1 cellular context compared by ENCODE assay signal in the genomic region with DNA sequence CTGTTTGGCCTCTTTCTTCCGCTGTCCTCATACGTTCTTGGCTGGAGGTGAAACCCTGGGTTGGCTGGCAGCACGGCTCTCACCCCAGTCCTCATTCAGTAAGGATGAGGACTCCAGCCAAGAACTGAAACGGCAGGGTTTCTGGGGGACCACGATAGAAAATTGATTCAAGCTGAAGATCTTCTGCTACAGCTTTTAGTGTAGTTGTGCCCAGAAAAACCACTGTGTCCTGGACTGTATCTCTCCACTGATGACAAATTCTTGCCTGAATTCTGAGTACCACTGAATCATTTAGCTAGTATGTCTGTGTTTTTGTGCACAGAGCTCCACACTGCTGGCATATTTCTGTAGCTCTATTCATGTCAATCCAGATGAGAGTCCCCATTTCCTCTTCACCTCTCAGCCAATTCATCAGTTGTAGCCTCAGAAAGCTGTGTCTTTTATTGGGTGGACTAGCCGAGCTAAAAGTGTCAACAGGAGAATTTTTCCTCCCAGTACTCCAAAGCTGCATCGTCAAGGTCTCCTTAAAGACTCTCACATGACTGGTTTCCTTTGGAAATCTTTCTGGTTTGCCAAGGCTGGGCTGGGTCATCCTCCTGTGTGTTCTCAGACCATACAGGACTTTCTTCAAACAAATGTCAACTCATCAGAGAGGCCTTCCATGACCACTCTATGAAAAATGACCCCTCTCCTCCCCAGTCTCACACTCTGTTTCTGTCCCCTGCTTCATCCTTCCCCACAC.
TF ChIP-seq lines count a peak whose summit lies in the region.

No MANE protein-coding gene starts in this region.

TF ChIP-seq in K562, 482 proteins besides CTCF, POLR2A, EP300 and RAD21:
- TF ChIP-seq PRPF4 (IDR thresholded peaks at IDR 0.05; ENCODE audit: insufficient read depth, low read depth, low read length, poor library complexity, severe bottlenecking) (no peak), ZNF444 (CRISPR knock-in tag; IDR thresholded peaks at IDR 0.05) (no peak), RBM15 (IDR thresholded peaks at IDR 0.05; ENCODE audit: insufficient read depth, low read length) (no peak), MAFK (IDR thresholded peaks at IDR 0.05; ENCODE audit: low read length) (no peak), ZNF431 (CRISPR knock-in tag; IDR thresholded peaks at IDR 0.05) (no peak), BACH1 (tag; IDR thresholded peaks at IDR 0.05) (no peak), ZBTB43 (CRISPR knock-in tag; IDR thresholded peaks at IDR 0.05) (no peak), RBM14 (IDR thresholded peaks at IDR 0.05; ENCODE audit: borderline replicate concordance, insufficient read depth, low read depth, low read length) (no peak), ATF2 (CRISPR knock-in tag; IDR thresholded peaks at IDR 0.05) (no peak), THRAP3 (IDR thresholded peaks at IDR 0.05; ENCODE audit: borderline replicate concordance) (no peak), TARDBP (IDR thresholded peaks at IDR 0.05) (no peak), ESRRB (CRISPR knock-in tag; IDR thresholded peaks at IDR 0.05; ENCODE audit: borderline replicate concordance) (no peak), CAMTA2 (CRISPR knock-in tag; conservative IDR thresholded peaks at IDR 0.05) (no peak), ZNF785 (CRISPR knock-in tag; IDR thresholded peaks at IDR 0.05) (no peak)
